13 cellular contexts compared by ENCODE assay signal in the genomic region with DNA sequence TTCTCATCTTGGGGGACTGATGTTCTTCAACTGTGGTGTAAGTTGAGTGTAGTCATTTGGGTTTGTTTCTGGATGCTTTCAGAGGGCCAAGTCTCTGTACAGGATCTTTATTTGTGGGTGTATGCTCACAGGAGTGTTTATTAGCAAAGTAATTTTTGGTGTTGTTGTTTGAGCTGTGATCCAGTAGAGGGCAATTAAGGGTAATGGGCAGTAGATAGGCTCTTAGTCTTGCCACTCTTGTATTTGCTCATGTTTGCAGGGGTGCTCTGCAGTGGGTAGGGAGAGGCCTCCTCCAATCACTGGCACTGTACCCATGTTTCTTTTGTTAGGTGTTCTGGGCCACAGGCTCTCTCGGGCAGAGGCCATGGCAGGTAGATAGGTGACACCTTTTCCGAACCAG. TPM values are rescaled to one million over a fixed set of nuclear protein-coding genes. Genes with fewer than 3 reads are reported as not detected.
DNase-seq lines count a peak whose midpoint lies in the region; ATAC-seq and TF ChIP-seq lines count a peak whose summit lies in the region.
"Had no signal": no experiment of that assay in that cellular context is flagged by ENCODE, and none has a peak within 500 bp of the region (broad histone marks: within the 10 kb centered on the region; RNA-seq: fewer than 3 reads in every experiment).

No MANE protein-coding gene starts in this region.

- H3K9me3 Mint-ChIP-seq in naive thymus-derived CD8-positive, alpha-beta T cell: no peaks in the 10 kb centered on the region
- H3K9me3 Mint-ChIP-seq: activated T-cell treated with anti-CD3 and anti-CD28 coated beads, Interleukin-2, amount 50 U/mL, for 24 hours; T-cell had no signal

- H3K27ac Mint-ChIP-seq in naive thymus-derived CD8-positive, alpha-beta T cell: peak overlapping the region in 1 of 10 donors; percentile 12
- H3K27ac Mint-ChIP-seq: activated T-cell treated with anti-CD3 and anti-CD28 coated beads, Interleukin-2, amount 50 U/mL, for 24 hours; T-cell had no signal

- in situ Hi-C loops in HAP-1 (cut with MboI; ENCODE audit: low sequenced_read_pairs): no loop called here

- no peaks in the 10 kb centered on the region for H3K9me3 ChIP-seq in HAP-1

- DNase-seq in AG10803 (ENCODE audit: low read depth): no peak
- no peak for DNase-seq in choroid plexus epithelial cell (ENCODE audit: low read depth)
- no peak for DNase-seq in amniotic stem cell (lab: John Stamatoyannopoulos, UW)
- DNase-seq in HAP-1 (ENCODE audit: low spot score in 2 of 2): no peak
- DNase-seq in ecto neural progenitor cell (ENCODE audit: low spot score): no peak
- DNase-seq in naive thymus-derived CD8-positive, alpha-beta T cell: no peak
- DNase-seq: activated T-cell treated with anti-CD3 and anti-CD28 coated beads, Interleukin-2, amount 50 U/mL, for 24 hours; C1 segment of cervical spinal cord; NCI-H187; T-cell had no signal

- H2AFZ ChIP-seq in KMS-11 (ENCODE audit: low read depth): no peak overlapping the region
- H2AFZ ChIP-seq: parathyroid adenoma had no signal

- POLR2A ChIA-PET in naive thymus-derived CD8-positive, alpha-beta T cell (lab: Charles Lee): no interaction called here

- H3K4me1 ChIP-seq in KMS-11 (ENCODE audit: low read depth, poor library complexity, severe bottlenecking) (peaks cover 4% of the 10 kb centered on the region), HAP-1 (no peaks in the 10 kb centered on the region)

- H3K4me3 ChIP-seq in AG10803 (ENCODE audit: low read length) (no peak overlapping the region), KMS-11 (IDR thresholded peaks at IDR 0.05; ENCODE audit: insufficient read depth, low read depth, low read length) (no peak overlapping the region), choroid plexus epithelial cell (ENCODE audit: low read depth, low read length) (no peak overlapping the region), HAP-1 (no peak overlapping the region)

- H3K4me2 ChIP-seq in KMS-11: no peak overlapping the region

- H3K9ac ChIP-seq in KMS-11: no peak overlapping the region
- H3K9ac ChIP-seq: parathyroid adenoma had no signal

- H3K79me2 ChIP-seq in KMS-11 (ENCODE audit: insufficient read depth, low read depth): no peaks in the 10 kb centered on the region
- H3K79me2 ChIP-seq: parathyroid adenoma had no signal

- peak; percentile 54 for ATAC-seq in GM18873 (IDR thresholded peaks at IDR 0.05; ENCODE audit: low FRiP score, unreplicated experiment)
- ATAC-seq in naive thymus-derived CD8-positive, alpha-beta T cell: no peak
- ATAC-seq: T-cell had no signal

- H3K27me3 ChIP-seq in KMS-11 (ENCODE audit: insufficient read depth, low read depth) (no peaks in the 10 kb centered on the region), HAP-1 (ENCODE audit: low read depth) (no peaks in the 10 kb centered on the region)

- no peaks in the 10 kb centered on the region for H4K20me1 ChIP-seq in KMS-11 (ENCODE audit: insufficient read depth)

- peaks cover 1 to 16% (median 5%) of the 10 kb centered on the region in 4 donors for H3K4me1 Mint-ChIP-seq in naive thymus-derived CD8-positive, alpha-beta T cell

- no peaks in the 10 kb centered on the region for H3K36me3 ChIP-seq in KMS-11 (ENCODE audit: insufficient read depth)
- H3K36me3 ChIP-seq in HAP-1 (replicated peaks): no peaks in the 10 kb centered on the region

- no peak overlapping the region for H3K4me3 Mint-ChIP-seq in naive thymus-derived CD8-positive, alpha-beta T cell
- H3K4me3 Mint-ChIP-seq: activated T-cell treated with anti-CD3 and anti-CD28 coated beads, Interleukin-2, amount 50 U/mL, for 24 hours; T-cell had no signal

- TF ChIP-seq CTCF in AG10803 (conservative IDR thresholded peaks at IDR 0.05; ENCODE audit: low read length) (peak; percentile 30), KMS-11 (conservative IDR thresholded peaks at IDR 0.05; ENCODE audit: low read depth, low read length) (peak; percentile 30; the same call in 1 of the 2 replicates), choroid plexus epithelial cell (conservative IDR thresholded peaks at IDR 0.05; ENCODE audit: low read depth, low read length) (peak; percentile 37)

- no peak overlapping the region for H3K27ac ChIP-seq in KMS-11
- H3K27ac ChIP-seq: parathyroid adenoma had no signal

- peaks cover 0 to 1% (median 0%) of the 10 kb centered on the region in 5 donors for H3K27me3 Mint-ChIP-seq in naive thymus-derived CD8-positive, alpha-beta T cell
- H3K27me3 Mint-ChIP-seq: activated T-cell treated with anti-CD3 and anti-CD28 coated beads, Interleukin-2, amount 50 U/mL, for 24 hours; T-cell had no signal

- H3K36me3 Mint-ChIP-seq in naive thymus-derived CD8-positive, alpha-beta T cell: no peaks in the 10 kb centered on the region
- H3K36me3 Mint-ChIP-seq: T-cell had no signal

RNA-seq across cellular contexts. Expression of a gene that starts 45.9 kb away (rescaled TPM):
- total RNA-seq in naive thymus-derived CD8-positive, alpha-beta T cell: not detected
- under 1 TPM in 2 of 3 donors, not detected in 1; 0.06 to 0.19 TPM for polyA plus RNA-seq in naive thymus-derived CD8-positive, alpha-beta T cell
